In the genomic region with DNA sequence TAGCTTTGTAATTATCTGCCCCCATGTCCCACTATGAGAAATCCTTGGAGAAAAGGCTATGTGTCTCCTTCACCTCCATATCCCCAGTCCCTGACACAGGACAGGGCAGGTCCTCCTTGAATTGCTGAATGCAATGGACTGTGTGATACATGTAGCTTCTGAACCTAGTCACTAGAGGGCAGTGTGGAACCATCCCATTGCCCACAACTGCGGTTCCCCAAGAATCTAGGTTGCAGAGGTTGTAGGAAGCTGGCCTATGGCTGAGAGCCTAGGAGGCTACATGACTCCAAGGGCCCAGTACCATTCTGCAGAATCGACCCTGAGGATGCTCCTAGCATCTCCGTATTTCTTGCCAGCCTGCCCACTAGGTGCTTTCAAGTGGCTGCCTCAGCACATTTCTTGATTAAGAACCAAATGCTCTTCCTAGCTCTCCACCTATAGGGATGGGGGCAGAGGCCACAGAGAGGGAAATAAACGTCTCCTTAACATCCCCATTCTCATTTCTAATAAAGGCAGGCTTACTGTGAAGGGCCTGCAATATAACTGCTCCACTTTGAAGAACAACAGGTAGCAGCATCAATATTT, we compare ENCODE assay signal across 8 cellular contexts.
DNase-seq lines count a peak whose midpoint lies in the region; ATAC-seq lines count a peak whose summit lies in the region.

No MANE protein-coding gene starts in this region.

- H3K79me1 ChIP-seq in mesenchymal stem cell (replicated peaks; ENCODE audit: low read length, poor library complexity, severe bottlenecking): no peaks in the 10 kb centered on the region

- H2BK12ac ChIP-seq in mesenchymal stem cell (ENCODE audit: low read length in 2 of 2): no peak overlapping the region

- no peaks in the 10 kb centered on the region for H3K9me3 ChIP-seq in mesenchymal stem cell (ENCODE audit: control insufficient read depth, low read length)

- no peak overlapping the region for H3K9ac ChIP-seq in mesenchymal stem cell (ENCODE audit: low read length)

- no peak overlapping the region for H2AK5ac ChIP-seq in mesenchymal stem cell (ENCODE audit: low read length, severe bottlenecking)

- no peak overlapping the region for H2BK5ac ChIP-seq in mesenchymal stem cell (ENCODE audit: low read depth, low read length, poor library complexity, severe bottlenecking)

- no peak overlapping the region for H2BK15ac ChIP-seq in mesenchymal stem cell (ENCODE audit: low read depth, poor library complexity, severe bottlenecking)

- DNase-seq in COR-L47 (lab: John Stamatoyannopoulos, UW) (peak; percentile 27), NCI-H446 treated with DMSO at 0.1 percent for 48 hours (lab: John Stamatoyannopoulos, UW) (peak; percentile 68), ecto neural progenitor cell (ENCODE audit: low spot score) (peak; percentile 80), mesenchymal stem cell (peak; percentile 47)
- peak; percentile 15 to 25 for DNase-seq in activated CD4-positive, alpha-beta T cell treated with anti-CD3 and anti-CD28 coated beads for 4 hours
- DNase-seq in stimulated activated naive CD8-positive, alpha-beta T cell treated with anti-CD3 and anti-CD28 coated beads, Interleukin-15, Interleukin-2, amounts not matched to agents 100 U/mL and 50 U/mL, for 24 hours: peak; percentile 21

- H3K4me1 ChIP-seq in mesenchymal stem cell (ENCODE audit: control insufficient read depth, insufficient read depth, low read depth, low read length): no peaks in the 10 kb centered on the region

- H2AFZ ChIP-seq in mesenchymal stem cell (ENCODE audit: low read depth, low read length): no peak overlapping the region

- no peak overlapping the region for H3K23ac ChIP-seq in mesenchymal stem cell (ENCODE audit: low read length in 2 of 2)

- no peak overlapping the region for H3K14ac ChIP-seq in mesenchymal stem cell (ENCODE audit: low read length in 2 of 2)

- no peak overlapping the region for H3K4ac ChIP-seq in mesenchymal stem cell (ENCODE audit: low read depth in 1 of 2, low read length in 2 of 2)

- no peak overlapping the region for H2BK120ac ChIP-seq in mesenchymal stem cell (ENCODE audit: low read depth, low read length)

- peak; percentile 98 for ATAC-seq in GM19395 (IDR thresholded peaks at IDR 0.05; ENCODE audit: unreplicated experiment)
- ATAC-seq in HG03378 (IDR thresholded peaks at IDR 0.05; ENCODE audit: unreplicated experiment): peak; percentile 96
- peak; percentile 86 for ATAC-seq in stimulated activated naive CD8-positive, alpha-beta T cell treated with anti-CD3 and anti-CD28 coated beads, Interleukin-15, Interleukin-2, amounts not matched to agents 100 U/mL and 50 U/mL, for 24 hours

- H3K27me3 ChIP-seq in mesenchymal stem cell (ENCODE audit: control insufficient read depth in 1 of 2, insufficient read depth in 1 of 2, low read length in 2 of 2): peaks cover 0 to 6% of the 10 kb centered on the region in 2 experiments

- H3K27ac ChIP-seq in mesenchymal stem cell (ENCODE audit: low read length, poor library complexity, severe bottlenecking): no peak overlapping the region

- H3K36me3 ChIP-seq in mesenchymal stem cell (ENCODE audit: control insufficient read depth in 1 of 2, insufficient read depth in 2 of 2, low read depth in 1 of 2, low read length in 2 of 2): no peaks in the 10 kb centered on the region

- no peak overlapping the region for H3K4me2 ChIP-seq in mesenchymal stem cell (ENCODE audit: low read length, poor library complexity, severe bottlenecking)

- no peak overlapping the region for H4K8ac ChIP-seq in mesenchymal stem cell (ENCODE audit: low read length)

- 11% methylated on average over 3 of the region's 4 CpGs for WGBS in mesenchymal stem cell

- H4K91ac ChIP-seq in mesenchymal stem cell (ENCODE audit: low read length): no peak overlapping the region

- H3K4me3 ChIP-seq in mesenchymal stem cell (ENCODE audit: insufficient read depth in 1 of 2, low read depth in 1 of 2, low read length in 2 of 2): no peak overlapping the region

- H3K18ac ChIP-seq in mesenchymal stem cell (ENCODE audit: low read depth in 1 of 2, low read length in 2 of 2): no peak overlapping the region

Comparison
In these comparisons a context has a peak if more than half of its experiments do, and no peak if none do; other contexts are left out.
1. DNase-seq: peak in every context shown above with its lines; median percentile 80 in ecto neural progenitor cell; 68 in NCI-H446 treated with DMSO at 0.1 percent for 48 hours; 47 in mesenchymal stem cell; 27 in COR-L47; 21 in stimulated activated naive CD8-positive, alpha-beta T cell treated with anti-CD3 and anti-CD28 coated beads, Interleukin-15, Interleukin-2, amounts not matched to agents 100 U/mL and 50 U/mL, for 24 hours; 20 in activated CD4-positive, alpha-beta T cell treated with anti-CD3 and anti-CD28 coated beads for 4 hours.